ENCODE assay signal across 1 cellular context in genomic region chr15:68415501-68416157, GRCh38.
TF ChIP-seq lines count a peak whose summit lies in the region.

No MANE protein-coding gene starts in this region.

TF ChIP-seq in A549, 52 proteins besides CTCF, POLR2A, EP300 and RAD21 (continued from another document):
- TF ChIP-seq HES2 (IDR thresholded peaks at IDR 0.05) = no peak
- no peak for TF ChIP-seq MAZ (IDR thresholded peaks at IDR 0.05; ENCODE audit: borderline replicate concordance, low read depth, low read length)
- TF ChIP-seq HDAC2 (IDR thresholded peaks at IDR 0.05) = no peak
- no peak for TF ChIP-seq EHF (CRISPR knock-in tag; IDR thresholded peaks at IDR 0.05)
- no peak for TF ChIP-seq CEBPB (IDR thresholded peaks at IDR 0.05)
- TF ChIP-seq NPAS2 (CRISPR knock-in tag; IDR thresholded peaks at IDR 0.05; ENCODE audit: borderline replicate concordance) = no peak
